ENCODE assay signal across 1 cellular context in genomic region chr2:127638361-127639110, GRCh38.
A peak's percentile ranks its signal among the peaks of the same experiment; 100 is the strongest.
TF ChIP-seq lines count a peak whose summit lies in the region.

No MANE protein-coding gene starts in this region.

TF ChIP-seq in K562, 482 proteins besides CTCF, POLR2A, EP300 and RAD21 (continued from another document):
- TF ChIP-seq, protein P1, sequence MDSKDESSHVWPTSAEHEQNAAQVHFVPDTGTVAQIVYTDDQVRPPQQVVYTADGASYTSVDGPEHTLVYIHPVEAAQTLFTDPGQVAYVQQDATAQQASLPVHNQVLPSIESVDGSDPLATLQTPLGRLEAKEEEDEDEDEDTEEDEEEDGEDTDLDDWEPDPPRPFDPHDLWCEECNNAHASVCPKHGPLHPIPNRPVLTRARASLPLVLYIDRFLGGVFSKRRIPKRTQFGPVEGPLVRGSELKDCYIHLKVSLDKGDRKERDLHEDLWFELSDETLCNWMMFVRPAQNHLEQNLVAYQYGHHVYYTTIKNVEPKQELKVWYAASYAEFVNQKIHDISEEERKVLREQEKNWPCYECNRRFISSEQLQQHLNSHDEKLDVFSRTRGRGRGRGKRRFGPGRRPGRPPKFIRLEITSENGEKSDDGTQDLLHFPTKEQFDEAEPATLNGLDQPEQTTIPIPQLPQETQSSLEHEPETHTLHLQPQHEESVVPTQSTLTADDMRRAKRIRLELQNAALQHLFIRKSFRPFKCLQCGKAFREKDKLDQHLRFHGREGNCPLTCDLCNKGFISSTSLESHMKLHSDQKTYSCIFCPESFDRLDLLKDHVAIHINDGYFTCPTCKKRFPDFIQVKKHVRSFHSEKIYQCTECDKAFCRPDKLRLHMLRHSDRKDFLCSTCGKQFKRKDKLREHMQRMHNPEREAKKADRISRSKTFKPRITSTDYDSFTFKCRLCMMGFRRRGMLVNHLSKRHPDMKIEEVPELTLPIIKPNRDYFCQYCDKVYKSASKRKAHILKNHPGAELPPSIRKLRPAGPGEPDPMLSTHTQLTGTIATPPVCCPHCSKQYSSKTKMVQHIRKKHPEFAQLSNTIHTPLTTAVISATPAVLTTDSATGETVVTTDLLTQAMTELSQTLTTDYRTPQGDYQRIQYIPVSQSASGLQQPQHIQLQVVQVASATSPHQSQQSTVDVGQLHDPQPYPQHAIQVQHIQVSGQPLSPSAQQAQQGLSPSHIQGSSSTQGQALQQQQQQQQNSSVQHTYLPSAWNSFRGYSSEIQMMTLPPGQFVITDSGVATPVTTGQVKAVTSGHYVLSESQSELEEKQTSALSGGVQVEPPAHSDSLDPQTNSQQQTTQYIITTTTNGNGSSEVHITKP (IDR thresholded peaks at IDR 0.05; ENCODE audit: partially characterized antibody) = peak; percentile 16
- TF ChIP-seq CEBPB (tag; IDR thresholded peaks at IDR 0.05) (peak; percentile 54), L3MBTL2 (IDR thresholded peaks at IDR 0.05) (peak; percentile 55; the same call in 1 of the 2 replicates), NRF1 (conservative IDR thresholded peaks at IDR 0.05 in 1 of 2, IDR thresholded peaks at IDR 0.05 in 1 of 2) (peak in 1 of 2 experiments; percentile 33; a peak in 1 of 4 replicates), SUPT5H (IDR thresholded peaks at IDR 0.05) (no peak), POU5F1 (IDR thresholded peaks at IDR 0.05; ENCODE audit: borderline replicate concordance, low read depth, low read length, partially characterized antibody) (no peak)
- TF ChIP-seq, protein P2, sequence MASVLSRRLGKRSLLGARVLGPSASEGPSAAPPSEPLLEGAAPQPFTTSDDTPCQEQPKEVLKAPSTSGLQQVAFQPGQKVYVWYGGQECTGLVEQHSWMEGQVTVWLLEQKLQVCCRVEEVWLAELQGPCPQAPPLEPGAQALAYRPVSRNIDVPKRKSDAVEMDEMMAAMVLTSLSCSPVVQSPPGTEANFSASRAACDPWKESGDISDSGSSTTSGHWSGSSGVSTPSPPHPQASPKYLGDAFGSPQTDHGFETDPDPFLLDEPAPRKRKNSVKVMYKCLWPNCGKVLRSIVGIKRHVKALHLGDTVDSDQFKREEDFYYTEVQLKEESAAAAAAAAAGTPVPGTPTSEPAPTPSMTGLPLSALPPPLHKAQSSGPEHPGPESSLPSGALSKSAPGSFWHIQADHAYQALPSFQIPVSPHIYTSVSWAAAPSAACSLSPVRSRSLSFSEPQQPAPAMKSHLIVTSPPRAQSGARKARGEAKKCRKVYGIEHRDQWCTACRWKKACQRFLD (CRISPR knock-in tag; IDR thresholded peaks at IDR 0.05) = 0 out of 2 replicates have a peak, but pooled peaks have one; percentile 15
